ENCODE assay signal across 2 cellular contexts in genomic region chr12:76505050-76505449, GRCh38.
TF ChIP-seq lines count a peak whose summit lies in the region.

No MANE protein-coding gene starts in this region.

TF ChIP-seq in HepG2, 621 proteins besides CTCF, POLR2A, EP300 and RAD21 (continued from another document):
- TF ChIP-seq ZNF510 (CRISPR knock-in tag; IDR thresholded peaks at IDR 0.05; ENCODE audit: low read depth): no peak
- no peak for TF ChIP-seq ZNF263 (CRISPR knock-in tag; IDR thresholded peaks at IDR 0.05)
- TF ChIP-seq ZZZ3 (CRISPR knock-in tag; IDR thresholded peaks at IDR 0.05; ENCODE audit: borderline replicate concordance): no peak
- TF ChIP-seq ZNF30 (CRISPR knock-in tag; IDR thresholded peaks at IDR 0.05): no peak
- TF ChIP-seq IRF9 (CRISPR knock-in tag; IDR thresholded peaks at IDR 0.05; ENCODE audit: borderline replicate concordance): no peak
- no peak for TF ChIP-seq ZNF629 (CRISPR knock-in tag; conservative IDR thresholded peaks at IDR 0.05)
- TF ChIP-seq NR2F2 (IDR thresholded peaks at IDR 0.05; ENCODE audit: borderline replicate concordance, low read depth): no peak
- TF ChIP-seq CBX1 (IDR thresholded peaks at IDR 0.05; ENCODE audit: low read depth): no peak
- TF ChIP-seq ZFP62 (CRISPR knock-in tag; IDR thresholded peaks at IDR 0.05): no peak
- no peak for TF ChIP-seq PHF5A (CRISPR knock-in tag; IDR thresholded peaks at IDR 0.05; ENCODE audit: low read depth, unreplicated experiment)
- no peak for TF ChIP-seq JDP2 (CRISPR knock-in tag; IDR thresholded peaks at IDR 0.05; ENCODE audit: borderline replicate concordance)
- no peak for TF ChIP-seq TP53 (CRISPR knock-in tag; conservative IDR thresholded peaks at IDR 0.05)
- TF ChIP-seq ZNF839 (CRISPR knock-in tag; IDR thresholded peaks at IDR 0.05; ENCODE audit: borderline replicate concordance): no peak
- TF ChIP-seq, protein P1, sequence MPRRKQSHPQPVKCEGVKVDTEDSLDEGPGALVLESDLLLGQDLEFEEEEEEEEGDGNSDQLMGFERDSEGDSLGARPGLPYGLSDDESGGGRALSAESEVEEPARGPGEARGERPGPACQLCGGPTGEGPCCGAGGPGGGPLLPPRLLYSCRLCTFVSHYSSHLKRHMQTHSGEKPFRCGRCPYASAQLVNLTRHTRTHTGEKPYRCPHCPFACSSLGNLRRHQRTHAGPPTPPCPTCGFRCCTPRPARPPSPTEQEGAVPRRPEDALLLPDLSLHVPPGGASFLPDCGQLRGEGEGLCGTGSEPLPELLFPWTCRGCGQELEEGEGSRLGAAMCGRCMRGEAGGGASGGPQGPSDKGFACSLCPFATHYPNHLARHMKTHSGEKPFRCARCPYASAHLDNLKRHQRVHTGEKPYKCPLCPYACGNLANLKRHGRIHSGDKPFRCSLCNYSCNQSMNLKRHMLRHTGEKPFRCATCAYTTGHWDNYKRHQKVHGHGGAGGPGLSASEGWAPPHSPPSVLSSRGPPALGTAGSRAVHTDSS (CRISPR knock-in tag; conservative IDR thresholded peaks at IDR 0.05): no peak
- TF ChIP-seq ZNF160 (CRISPR knock-in tag; IDR thresholded peaks at IDR 0.05): no peak

TF ChIP-seq in HEK293T, 16 proteins besides CTCF, POLR2A, EP300 and RAD21 (continued from another document):
- TF ChIP-seq FOXM1 (IDR thresholded peaks at IDR 0.05; ENCODE audit: borderline replicate concordance) (no peak), L3MBTL2 (conservative IDR thresholded peaks at IDR 0.05) (no peak), LEF1 (IDR thresholded peaks at IDR 0.05; ENCODE audit: borderline replicate concordance) (no peak), NFRKB (IDR thresholded peaks at IDR 0.05) (no peak), ZNF384 (IDR thresholded peaks at IDR 0.05) (no peak), ELF4 (IDR thresholded peaks at IDR 0.05) (no peak)
TF ChIP-seq in HEK293T: peak in this region for 0.
